Comparison of ENCODE assay signal across 8 cellular contexts in genomic region chr19:571127-571974, GRCh38. TPM values are rescaled to one million over a fixed set of nuclear protein-coding genes. Genes with fewer than 3 reads are reported as not detected.
A peak's percentile ranks its signal among the peaks of the same experiment; 100 is the strongest.
DNase-seq lines count a peak whose midpoint lies in the region; ATAC-seq and TF ChIP-seq lines count a peak whose summit lies in the region.

No MANE protein-coding gene starts in this region.

- peak overlapping the region; percentile 98 for H3K27ac ChIP-seq in mesenchymal stem cell (ENCODE audit: low read length, poor library complexity, severe bottlenecking)
- H3K27ac ChIP-seq in suprapubic skin, result peak overlapping the region; percentile 84

- H3K9me3 ChIP-seq in mesenchymal stem cell (ENCODE audit: control insufficient read depth, low read length) (no peaks in the 10 kb centered on the region), suprapubic skin (no peaks in the 10 kb centered on the region)

- peak overlapping the region in 1 of 2 experiments; percentile 35 for H3K14ac ChIP-seq in mesenchymal stem cell (ENCODE audit: low read length in 2 of 2)

- peak overlapping the region; percentile 90 for H3K4me2 ChIP-seq in mesenchymal stem cell (ENCODE audit: low read length, poor library complexity, severe bottlenecking)

- peak overlapping the region; percentile 73 for H2BK120ac ChIP-seq in mesenchymal stem cell (ENCODE audit: low read depth, low read length)

- peak overlapping the region in 1 of 2 experiments; percentile 65 for H3K4ac ChIP-seq in mesenchymal stem cell (ENCODE audit: low read depth in 1 of 2, low read length in 2 of 2)

- H4K91ac ChIP-seq in mesenchymal stem cell (ENCODE audit: low read length), result peak overlapping the region; percentile 16

- TF ChIP-seq EP300 in suprapubic skin (IDR thresholded peaks at IDR 0.05), result no peak

- no peak for TF ChIP-seq CTCF in suprapubic skin (IDR thresholded peaks at IDR 0.05)

- peak overlapping the region; percentile 76 for H4K8ac ChIP-seq in mesenchymal stem cell (ENCODE audit: low read length)

- H2AFZ ChIP-seq in mesenchymal stem cell (ENCODE audit: low read depth, low read length), result peak overlapping the region; percentile 46

- peak; percentile 45 for DNase-seq in activated gamma-delta T cell treated with Interleukin-2 at 50 U/mL for 16 hours
- DNase-seq in activated gamma-delta T cell (lab: John Stamatoyannopoulos, UW), result no peak
- peak; percentile 78 for DNase-seq in NCI-H1417 treated with DMSO at 0.1 percent for 48 hours (lab: John Stamatoyannopoulos, UW)
- peak in 4 of 5 experiments; percentile 15 to 70 (median 54) for DNase-seq in T-helper 2 cell
- DNase-seq in dermis microvascular lymphatic vessel endothelial cell (ENCODE audit: low read depth in 2 of 2), result peak; percentile 21 to 63
- DNase-seq in mesenchymal stem cell, result peak; percentile 81
- DNase-seq in suprapubic skin (ENCODE audit: low spot score in 2 of 2), result peak in 1 of 2 donors; percentile 76

- peak overlapping the region; percentile 79 to 92 for H3K18ac ChIP-seq in mesenchymal stem cell (ENCODE audit: low read depth in 1 of 2, low read length in 2 of 2)

- peak overlapping the region; percentile 14 to 96 for H2BK12ac ChIP-seq in mesenchymal stem cell (ENCODE audit: low read length in 2 of 2)

- H3K4me1 ChIP-seq in mesenchymal stem cell (ENCODE audit: control insufficient read depth, insufficient read depth, low read depth, low read length) (peaks cover 30% of the 10 kb centered on the region), suprapubic skin (peaks cover 48% of the 10 kb centered on the region)

- no peaks in the 10 kb centered on the region for H3K79me1 ChIP-seq in mesenchymal stem cell (replicated peaks; ENCODE audit: low read length, poor library complexity, severe bottlenecking)

- H3K27me3 ChIP-seq in mesenchymal stem cell (ENCODE audit: control insufficient read depth in 1 of 2, insufficient read depth in 1 of 2, low read length in 2 of 2), result no peaks in the 10 kb centered on the region
- H3K27me3 ChIP-seq in suprapubic skin, result no peaks in the 10 kb centered on the region

- H3K23ac ChIP-seq in mesenchymal stem cell (ENCODE audit: low read length in 2 of 2), result peak overlapping the region in 1 of 2 experiments; percentile 14

- peaks cover 0 to 2% of the 10 kb centered on the region in 2 experiments for H3K36me3 ChIP-seq in mesenchymal stem cell (ENCODE audit: control insufficient read depth in 1 of 2, insufficient read depth in 2 of 2, low read depth in 1 of 2, low read length in 2 of 2)
- no peaks in the 10 kb centered on the region for H3K36me3 ChIP-seq in suprapubic skin

- peak overlapping the region; percentile 88 for H3K9ac ChIP-seq in mesenchymal stem cell (ENCODE audit: low read length)

- no peak overlapping the region for H2BK5ac ChIP-seq in mesenchymal stem cell (ENCODE audit: low read depth, low read length, poor library complexity, severe bottlenecking)

- H3K4me3 ChIP-seq in mesenchymal stem cell (ENCODE audit: insufficient read depth in 1 of 2, low read depth in 1 of 2, low read length in 2 of 2) (peak overlapping the region; percentile 59 to 74), suprapubic skin (peak overlapping the region; percentile 91)

- WGBS in mesenchymal stem cell, result 2% methylated on average over 46 of the region's 46 CpGs
- 1% methylated on average over 36 of the region's 46 CpGs for WGBS in suprapubic skin

- no peak for ATAC-seq in HG03135 (IDR thresholded peaks at IDR 0.05; ENCODE audit: unreplicated experiment)

- no peak for TF ChIP-seq POLR2A in suprapubic skin (IDR thresholded peaks at IDR 0.05)

- H2AK5ac ChIP-seq in mesenchymal stem cell (ENCODE audit: low read length, severe bottlenecking), result no peak overlapping the region

- peak overlapping the region; percentile 85 for H2BK15ac ChIP-seq in mesenchymal stem cell (ENCODE audit: low read depth, poor library complexity, severe bottlenecking)

RNA-seq across cellular contexts. Expression of gene BSG, which starts 1.0 kb away (rescaled TPM):
- total RNA-seq in dermis microvascular lymphatic vessel endothelial cell (205 and 268 TPM in 2 replicates), suprapubic skin (100 to 1,000 TPM; 265 to 314 (median 285) TPM)
- polyA plus RNA-seq in mesenchymal stem cell (2013, experiment 1 of 2), result 617 TPM
- polyA plus RNA-seq in mesenchymal stem cell (2013, experiment 2 of 2), result 607 TPM

RNA-seq across cellular contexts. Expression of gene HCN2, which starts 18.3 kb away (rescaled TPM):
- total RNA-seq in dermis microvascular lymphatic vessel endothelial cell (0.39 and 0.76 TPM in 2 replicates), suprapubic skin (1 to 10 TPM in 1 of 4 donors, under 1 TPM in 3; 0.11 to 1.7 (median 0.81) TPM)
- 2.0 TPM for polyA plus RNA-seq in mesenchymal stem cell (2013, experiment 1 of 2)
- polyA plus RNA-seq in mesenchymal stem cell (2013, experiment 2 of 2), result 2.1 TPM

RNA-seq across cellular contexts. Expression of gene GZMM, which starts 27.5 kb away (rescaled TPM):
- total RNA-seq in dermis microvascular lymphatic vessel endothelial cell (not detected in 2 replicates), suprapubic skin (under 1 TPM in 1 of 4 donors, not detected in 3; 0.97 TPM)
- not detected for polyA plus RNA-seq in mesenchymal stem cell (2013, experiment 1 of 2)
- polyA plus RNA-seq in mesenchymal stem cell (2013, experiment 2 of 2), result 0.07 TPM

RNA-seq across cellular contexts. Expression of gene CDC34, which starts 39.8 kb away (rescaled TPM):
- total RNA-seq in dermis microvascular lymphatic vessel endothelial cell (85.2 and 89.6 TPM in 2 replicates), suprapubic skin (10 to 100 TPM; 48.3 to 90.3 (median 72.9) TPM)
- 82.8 TPM for polyA plus RNA-seq in mesenchymal stem cell (2013, experiment 1 of 2)
- polyA plus RNA-seq in mesenchymal stem cell (2013, experiment 2 of 2), result 82.0 TPM
